Comparison of ENCODE assay signal across 13 cellular contexts in genomic region chr1:15189692-15190321, GRCh38. TPM values are rescaled to one million over a fixed set of nuclear protein-coding genes. Genes with fewer than 3 reads are reported as not detected.
DNase-seq lines count a peak whose midpoint lies in the region; ATAC-seq and TF ChIP-seq lines count a peak whose summit lies in the region.
"Had no signal": no experiment of that assay in that cellular context is flagged by ENCODE, and none has a peak within 500 bp of the region (broad histone marks: within the 10 kb centered on the region; RNA-seq: fewer than 3 reads in every experiment).

No MANE protein-coding gene starts in this region.

- POLR2A ChIA-PET in naive thymus-derived CD8-positive, alpha-beta T cell (lab: Charles Lee), result no interaction called here

- DNase-seq in RPMI7951 (ENCODE audit: low read depth) (peak; percentile 72), islet precursor cell (peak; percentile 72), progenitor cell of endocrine pancreas (ENCODE audit: low spot score, unreplicated experiment) (no peak), UCSD-AML1 (lab: John Stamatoyannopoulos, UW; ENCODE audit: unreplicated experiment) (no peak), G401 (ENCODE audit: low spot score) (no peak)
- no peak for DNase-seq in naive thymus-derived CD8-positive, alpha-beta T cell
- no peak for DNase-seq in central memory CD4-positive, alpha-beta T cell
- DNase-seq: activated naive CD8-positive, alpha-beta T cell treated with anti-CD3 and anti-CD28 coated beads, Interleukin-2, amount 10 ng/mL, durations not matched to agents 7 days and 5 days; stimulated activated CD4-positive, alpha-beta T cell treated with anti-CD3 and anti-CD28 coated beads, Interleukin-4, amount 100 ng/mL, for 24 hours; stimulated activated naive CD4-positive, alpha-beta T cell had no signal

- peak; percentile 51 for ATAC-seq in GM18511 (IDR thresholded peaks at IDR 0.05; ENCODE audit: unreplicated experiment)
- no peak for ATAC-seq in naive thymus-derived CD8-positive, alpha-beta T cell
- ATAC-seq: activated CD4-positive, CD25-positive, alpha-beta regulatory T cell treated with anti-CD3 and anti-CD28 coated beads, Interleukin-2, amount 50 U/mL, for 24 hours had no signal

- in situ Hi-C loops in G401 (cut with HindIII; ENCODE audit: low sequenced_read_pairs), result no loop called here

- peaks cover 62% of the 10 kb centered on the region for H3K4me1 Mint-ChIP-seq in progenitor cell of endocrine pancreas (ENCODE audit: low read depth)
- peaks cover 0 to 2% (median 0%) of the 10 kb centered on the region in 4 donors for H3K4me1 Mint-ChIP-seq in naive thymus-derived CD8-positive, alpha-beta T cell

- H3K27me3 Mint-ChIP-seq in progenitor cell of endocrine pancreas, result no peaks in the 10 kb centered on the region
- H3K27me3 Mint-ChIP-seq in naive thymus-derived CD8-positive, alpha-beta T cell, result peaks cover 0 to 24% (median 17%) of the 10 kb centered on the region in 5 donors

- peak overlapping the region; percentile 93 for H3K27ac Mint-ChIP-seq in progenitor cell of endocrine pancreas
- no peak overlapping the region for H3K27ac Mint-ChIP-seq in naive thymus-derived CD8-positive, alpha-beta T cell
- H3K27ac Mint-ChIP-seq: activated naive CD8-positive, alpha-beta T cell treated with anti-CD3 and anti-CD28 coated beads, Interleukin-2, amount 10 ng/mL, durations not matched to agents 7 days and 5 days had no signal

- no peaks in the 10 kb centered on the region for H3K36me3 Mint-ChIP-seq in progenitor cell of endocrine pancreas (ENCODE audit: insufficient read depth)
- H3K36me3 Mint-ChIP-seq in naive thymus-derived CD8-positive, alpha-beta T cell, result no peaks in the 10 kb centered on the region
- H3K36me3 Mint-ChIP-seq: activated naive CD8-positive, alpha-beta T cell treated with anti-CD3 and anti-CD28 coated beads, Interleukin-2, amount 10 ng/mL, durations not matched to agents 7 days and 5 days had no signal

- peak overlapping the region; percentile 33 for H3K4me3 Mint-ChIP-seq in progenitor cell of endocrine pancreas (ENCODE audit: low read depth)
- no peak overlapping the region for H3K4me3 Mint-ChIP-seq in naive thymus-derived CD8-positive, alpha-beta T cell
- H3K4me3 Mint-ChIP-seq: activated naive CD8-positive, alpha-beta T cell treated with anti-CD3 and anti-CD28 coated beads, Interleukin-2, amount 10 ng/mL, durations not matched to agents 7 days and 5 days had no signal

- no peaks in the 10 kb centered on the region for H3K9me3 Mint-ChIP-seq in progenitor cell of endocrine pancreas (ENCODE audit: low read depth)
- H3K9me3 Mint-ChIP-seq in naive thymus-derived CD8-positive, alpha-beta T cell, result no peaks in the 10 kb centered on the region
- H3K9me3 Mint-ChIP-seq: activated naive CD8-positive, alpha-beta T cell treated with anti-CD3 and anti-CD28 coated beads, Interleukin-2, amount 10 ng/mL, durations not matched to agents 7 days and 5 days had no signal

- no peak for TF ChIP-seq CTCF in progenitor cell of endocrine pancreas (IDR thresholded peaks at IDR 0.05; ENCODE audit: unreplicated experiment)

RNA-seq across cellular contexts. Expression of gene TMEM51, which starts 36.3 kb away (rescaled TPM):
- 19.9 and 23.4 TPM in 2 replicates for total RNA-seq in RPMI7951 (2014; rRNA removed; shearing (Covaris generic))
- total RNA-seq in progenitor cell of endocrine pancreas, result 14.8 and 14.9 TPM in 2 replicates
- not detected for total RNA-seq in naive thymus-derived CD8-positive, alpha-beta T cell
- polyA plus RNA-seq in naive thymus-derived CD8-positive, alpha-beta T cell, result not detected
- total RNA-seq in G401 (2014; rRNA removed; shearing (Covaris generic)), result 25.0 and 25.2 TPM in 2 replicates

RNA-seq across cellular contexts. Expression of gene FHAD1, which starts 57.2 kb away (rescaled TPM):
- 5.5 and 6.8 TPM in 2 replicates for total RNA-seq in RPMI7951 (2014; rRNA removed; shearing (Covaris generic))
- 5.0 and 5.3 TPM in 2 replicates for total RNA-seq in progenitor cell of endocrine pancreas
- not detected for total RNA-seq in naive thymus-derived CD8-positive, alpha-beta T cell
- not detected for polyA plus RNA-seq in naive thymus-derived CD8-positive, alpha-beta T cell
- 13.7 and 24.0 TPM in 2 replicates for total RNA-seq in G401 (2014; rRNA removed; shearing (Covaris generic))
- total RNA-seq: lung microvascular endothelial cell had no signal

Comparison
In these comparisons a context has a peak if more than half of its experiments do, and no peak if none do; other contexts are left out.
1. DNase-seq: peak in RPMI7951 (single experiment) and islet precursor cell (single experiment); none in progenitor cell of endocrine pancreas (single experiment), naive thymus-derived CD8-positive, alpha-beta T cell (0 of 10), UCSD-AML1 (single experiment), G401 (single experiment) and central memory CD4-positive, alpha-beta T cell (single experiment).
2. RNA of gene TMEM51, which starts 36.3 kb away (total RNA-seq): 25.0 to 25.2 TPM in G401, 19.9 to 23.4 TPM in RPMI7951 and 14.8 to 14.9 TPM in progenitor cell of endocrine pancreas; not detected in naive thymus-derived CD8-positive, alpha-beta T cell; every median in the first group is over 10 times any median in the second.